Comparison of ENCODE assay signal across 22 cellular contexts in the genomic region with DNA sequence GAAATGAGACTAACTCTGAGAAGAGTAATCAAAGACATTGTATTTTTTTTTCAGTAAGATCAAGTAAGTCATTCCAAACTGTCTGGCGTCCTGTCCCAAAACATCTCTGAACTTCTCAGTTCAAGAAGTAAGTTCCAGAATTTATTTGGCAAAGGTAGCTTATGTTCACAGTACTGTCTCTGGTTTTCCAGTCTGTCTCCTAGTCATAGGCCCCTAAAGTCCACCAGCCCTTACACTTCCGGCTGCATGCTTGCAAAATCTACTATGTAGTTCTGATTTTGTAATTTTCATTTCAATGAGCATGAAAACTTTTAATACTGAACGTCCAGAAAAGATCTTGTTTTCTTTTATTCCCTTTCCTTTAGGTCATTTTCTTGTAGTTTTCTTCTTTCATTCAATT.
DNase-seq lines count a peak whose midpoint lies in the region; ATAC-seq lines count a peak whose summit lies in the region.
"Had no signal": no experiment of that assay in that cellular context is flagged by ENCODE, and none has a peak within 500 bp of the region (broad histone marks: within the 10 kb centered on the region; RNA-seq: fewer than 3 reads in every experiment).

No MANE protein-coding gene starts in this region.

- peaks cover 8% of the 10 kb centered on the region for H3K9me3 Mint-ChIP-seq in stimulated activated naive CD8-positive, alpha-beta T cell treated with anti-CD3 and anti-CD28 coated beads, Interleukin-15, Interleukin-2, amounts not matched to agents 100 ng/mL and 50 ng/mL, for 24 hours
- peaks cover 0 to 8% of the 10 kb centered on the region in 2 donors for H3K9me3 Mint-ChIP-seq in stimulated activated naive CD8-positive, alpha-beta T cell treated with anti-CD3 and anti-CD28 coated beads, Interleukin-15, amount 100 ng/mL, for 72 hours
- H3K9me3 Mint-ChIP-seq: naive B cell had no signal

- peak overlapping the region; percentile 27 for H3K9ac ChIP-seq in SK-N-MC (ENCODE audit: insufficient read length)
- H3K9ac ChIP-seq: parathyroid adenoma had no signal

- peaks cover 72% of the 10 kb centered on the region for H3K4me1 Mint-ChIP-seq in stimulated activated naive CD8-positive, alpha-beta T cell treated with anti-CD3 and anti-CD28 coated beads, Interleukin-15, Interleukin-2, amounts not matched to agents 100 ng/mL and 50 ng/mL, for 24 hours (ENCODE audit: low read depth)
- peaks cover 68% of the 10 kb centered on the region for H3K4me1 Mint-ChIP-seq in stimulated activated naive CD8-positive, alpha-beta T cell treated with anti-CD3 and anti-CD28 coated beads, Interleukin-15, amount 100 ng/mL, for 72 hours

- no peak for ATAC-seq in stimulated activated naive CD8-positive, alpha-beta T cell treated with anti-CD3 and anti-CD28 coated beads, Interleukin-15, amount 100 ng/mL, for 72 hours
- no peak for ATAC-seq in GM19035 (IDR thresholded peaks at IDR 0.05; ENCODE audit: unreplicated experiment)

- no peak overlapping the region for H3K4me3 Mint-ChIP-seq in stimulated activated naive CD8-positive, alpha-beta T cell treated with anti-CD3 and anti-CD28 coated beads, Interleukin-15, Interleukin-2, amounts not matched to agents 100 ng/mL and 50 ng/mL, for 24 hours
- H3K4me3 Mint-ChIP-seq in stimulated activated naive CD8-positive, alpha-beta T cell treated with anti-CD3 and anti-CD28 coated beads, Interleukin-15, amount 100 ng/mL, for 72 hours, result no peak overlapping the region
- H3K4me3 Mint-ChIP-seq: B cell, naive B cell had no signal

- no peak for DNase-seq in stimulated activated naive CD8-positive, alpha-beta T cell treated with anti-CD3 and anti-CD28 coated beads, Interleukin-15, amount 100 ng/mL, for 72 hours
- DNase-seq in SK-N-MC (ENCODE audit: low read depth, low spot score), result no peak
- DNase-seq in epithelial cell of prostate (ENCODE audit: low read depth, low spot score), result no peak
- DNase-seq in effector CD8-positive, alpha-beta T cell (lab: John Stamatoyannopoulos, UW), result no peak
- DNase-seq in NCI-H82 treated with DMSO at 0.1 percent for 48 hours (lab: John Stamatoyannopoulos, UW; ENCODE audit: unreplicated experiment), result no peak
- DNase-seq: activated CD4-positive, CD25-positive, alpha-beta regulatory T cell treated with anti-CD3 and anti-CD28 coated beads, Interleukin-2, amount 50 U/mL, for 72 hours; head of caudate nucleus; KG1; naive B cell; NCI-H1092; NCI-H2081; NCI-H446 treated with DMSO at 0.1 percent for 48 hours; SIG-M5; small intestine; stimulated activated CD4-positive, alpha-beta T cell treated with anti-CD3 and anti-CD28 coated beads, Interleukin-4, amount 100 ng/mL, for 24 hours; substantia nigra had no signal

- peak overlapping the region; percentile 66 for H3K27ac Mint-ChIP-seq in stimulated activated naive CD8-positive, alpha-beta T cell treated with anti-CD3 and anti-CD28 coated beads, Interleukin-15, Interleukin-2, amounts not matched to agents 100 ng/mL and 50 ng/mL, for 24 hours
- no peak overlapping the region for H3K27ac Mint-ChIP-seq in stimulated activated naive CD8-positive, alpha-beta T cell treated with anti-CD3 and anti-CD28 coated beads, Interleukin-15, amount 100 ng/mL, for 72 hours
- H3K27ac Mint-ChIP-seq: B cell had no signal

- H3K36me3 ChIP-seq in SK-N-MC (ENCODE audit: insufficient read depth, low read length), result no peaks in the 10 kb centered on the region
- H3K36me3 ChIP-seq: esophagus muscularis mucosa had no signal

- peaks cover 4% of the 10 kb centered on the region for H3K36me3 Mint-ChIP-seq in stimulated activated naive CD8-positive, alpha-beta T cell treated with anti-CD3 and anti-CD28 coated beads, Interleukin-15, Interleukin-2, amounts not matched to agents 100 ng/mL and 50 ng/mL, for 24 hours (ENCODE audit: low read depth)
- H3K36me3 Mint-ChIP-seq: naive B cell had no signal

- H3K27ac ChIP-seq in SK-N-MC (peak overlapping the region; percentile 58), epithelial cell of prostate (peak overlapping the region; percentile 88)
- H3K27ac ChIP-seq: esophagus muscularis mucosa, parathyroid adenoma had no signal

- peak overlapping the region; percentile 26; the same call in 1 of the 2 replicates for H3K4me3 ChIP-seq in SK-N-MC
- H3K4me3 ChIP-seq: esophagus muscularis mucosa, lung had no signal

- H3K27me3 Mint-ChIP-seq in stimulated activated naive CD8-positive, alpha-beta T cell treated with anti-CD3 and anti-CD28 coated beads, Interleukin-15, Interleukin-2, amounts not matched to agents 100 ng/mL and 50 ng/mL, for 24 hours, result no peaks in the 10 kb centered on the region
- H3K27me3 Mint-ChIP-seq in stimulated activated naive CD8-positive, alpha-beta T cell treated with anti-CD3 and anti-CD28 coated beads, Interleukin-15, amount 100 ng/mL, for 72 hours, result no peaks in the 10 kb centered on the region
- H3K27me3 Mint-ChIP-seq: B cell, naive B cell had no signal

- no peaks in the 10 kb centered on the region for H3K9me3 ChIP-seq in SK-N-MC (ENCODE audit: low read depth, low read length)
- H3K9me3 ChIP-seq: esophagus muscularis mucosa had no signal
